Comparison of ENCODE assay signal across 28 cellular contexts in the genomic region with DNA sequence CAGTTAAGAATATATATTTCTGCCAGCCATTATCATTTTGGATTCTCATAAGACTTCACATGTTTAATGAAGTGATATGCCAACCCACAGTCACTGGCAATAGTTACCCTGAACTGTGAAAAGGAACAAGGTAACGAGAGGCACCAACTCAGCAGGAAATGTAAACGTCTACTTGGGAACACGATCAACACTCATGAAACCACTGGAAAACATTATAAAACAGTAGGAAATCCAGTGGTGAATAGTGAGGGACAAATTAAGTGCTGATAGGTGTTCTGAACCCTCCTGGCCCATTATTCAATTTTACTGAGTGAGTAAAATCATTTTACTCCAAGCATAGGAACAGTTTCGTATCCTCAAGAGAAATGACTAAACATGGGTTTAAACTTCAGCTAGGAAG.
"Had no signal": no experiment of that assay in that cellular context is flagged by ENCODE, and none has a peak within 500 bp of the region (broad histone marks: within the 10 kb centered on the region; RNA-seq: fewer than 3 reads in every experiment).

No MANE protein-coding gene starts in this region.

- H3K27me3 Mint-ChIP-seq: stimulated activated memory B cell treated with anti-CD40 and anti-IgM and Interleukin-4, amounts not matched to agents 10 μg/mL and 1 μg/mL and 100 μg/mL, for 72 hours; stimulated activated naive B cell treated with anti-CD40 and anti-IgM and Interleukin-4, amounts not matched to agents 10 μg/mL and 1 μg/mL and 100 μg/mL, for 72 hours; stimulated activated naive CD8-positive, alpha-beta T cell treated with anti-CD3 and anti-CD28 coated beads, Interleukin-15, amount 100 ng/mL, for 72 hours; stimulated activated naive CD8-positive, alpha-beta T cell treated with anti-CD3 and anti-CD28 coated beads, Interleukin-15, Interleukin-2, amounts not matched to agents 100 ng/mL and 50 ng/mL, for 24 hours; type B pancreatic cell had no signal

- H3K9me3 ChIP-seq: stomach, suprapubic skin, testis, thoracic aorta, thyroid gland, tibial artery, tibial nerve, transverse colon, upper lobe of left lung, upper lobe of right lung, uterus, vagina had no signal

- FAIRE-seq: urothelium cell line had no signal

- H3K4me3 ChIP-seq: stomach, suprapubic skin, testis, thoracic aorta, thyroid gland, tibial artery, tibial nerve, transverse colon, upper lobe of left lung, upper lobe of right lung, uterus, vagina had no signal

- H3K27ac ChIP-seq: stomach, suprapubic skin, testis, thoracic aorta, thyroid gland, tibial artery, tibial nerve, transverse colon, upper lobe of left lung, upper lobe of right lung, uterus, vagina had no signal

- H3K9me3 Mint-ChIP-seq: stimulated activated effector memory CD8-positive, alpha-beta T cell treated with anti-CD3 and anti-CD28 coated beads, Interleukin-12 subunit alpha, Interleukin-12 subunit beta, amount 100 ng/mL, for 72 hours; stimulated activated memory B cell treated with anti-CD40 and anti-IgM and Interleukin-4, amounts not matched to agents 10 μg/mL and 1 μg/mL and 100 μg/mL, for 72 hours; stimulated activated naive B cell treated with anti-CD40 and anti-IgM and Interleukin-4, amounts not matched to agents 10 μg/mL and 1 μg/mL and 100 μg/mL, for 72 hours; stimulated activated naive CD8-positive, alpha-beta T cell treated with anti-CD3 and anti-CD28 coated beads, Interleukin-15, amount 100 ng/mL, for 72 hours; stimulated activated naive CD8-positive, alpha-beta T cell treated with anti-CD3 and anti-CD28 coated beads, Interleukin-15, Interleukin-2, amounts not matched to agents 100 ng/mL and 50 ng/mL, for 24 hours; type B pancreatic cell had no signal

- H3K27me3 ChIP-seq: stomach, suprapubic skin, testis, thyroid gland, tibial artery, tibial nerve, transverse colon, upper lobe of left lung, upper lobe of right lung, uterus, vagina had no signal

- H3K36me3 Mint-ChIP-seq: stimulated activated effector memory CD8-positive, alpha-beta T cell treated with anti-CD3 and anti-CD28 coated beads, Interleukin-12 subunit alpha, Interleukin-12 subunit beta, amount 100 ng/mL, for 72 hours; stimulated activated memory B cell treated with anti-CD40 and anti-IgM and Interleukin-4, amounts not matched to agents 10 μg/mL and 1 μg/mL and 100 μg/mL, for 72 hours; stimulated activated naive B cell treated with anti-CD40 and anti-IgM and Interleukin-4, amounts not matched to agents 10 μg/mL and 1 μg/mL and 100 μg/mL, for 72 hours; type B pancreatic cell had no signal

- H3K27ac Mint-ChIP-seq: stimulated activated effector memory CD8-positive, alpha-beta T cell treated with anti-CD3 and anti-CD28 coated beads, Interleukin-12 subunit alpha, Interleukin-12 subunit beta, amount 100 ng/mL, for 72 hours; stimulated activated memory B cell treated with anti-CD40 and anti-IgM and Interleukin-4, amounts not matched to agents 10 μg/mL and 1 μg/mL and 100 μg/mL, for 72 hours; stimulated activated naive B cell treated with anti-CD40 and anti-IgM and Interleukin-4, amounts not matched to agents 10 μg/mL and 1 μg/mL and 100 μg/mL, for 72 hours; stimulated activated naive CD8-positive, alpha-beta T cell treated with anti-CD3 and anti-CD28 coated beads, Interleukin-15, amount 100 ng/mL, for 72 hours; stimulated activated naive CD8-positive, alpha-beta T cell treated with anti-CD3 and anti-CD28 coated beads, Interleukin-15, Interleukin-2, amounts not matched to agents 100 ng/mL and 50 ng/mL, for 24 hours; type B pancreatic cell had no signal

- H3K4me3 Mint-ChIP-seq: stimulated activated effector memory CD8-positive, alpha-beta T cell treated with anti-CD3 and anti-CD28 coated beads, Interleukin-12 subunit alpha, Interleukin-12 subunit beta, amount 100 ng/mL, for 72 hours; stimulated activated memory B cell treated with anti-CD40 and anti-IgM and Interleukin-4, amounts not matched to agents 10 μg/mL and 1 μg/mL and 100 μg/mL, for 72 hours; stimulated activated naive B cell treated with anti-CD40 and anti-IgM and Interleukin-4, amounts not matched to agents 10 μg/mL and 1 μg/mL and 100 μg/mL, for 72 hours; stimulated activated naive CD8-positive, alpha-beta T cell treated with anti-CD3 and anti-CD28 coated beads, Interleukin-15, amount 100 ng/mL, for 72 hours; stimulated activated naive CD8-positive, alpha-beta T cell treated with anti-CD3 and anti-CD28 coated beads, Interleukin-15, Interleukin-2, amounts not matched to agents 100 ng/mL and 50 ng/mL, for 24 hours; type B pancreatic cell had no signal

- DNase-seq: stimulated activated CD4-positive, alpha-beta T cell treated with anti-CD3 and anti-CD28 coated beads, Interleukin-2, amount 100 ng/mL, for 48 hours; stimulated activated CD4-positive, alpha-beta T cell treated with anti-CD3 and anti-CD28 coated beads, Interleukin-4, amount 100 ng/mL, for 1 hour; stimulated activated CD4-positive, alpha-beta T cell treated with anti-CD3 and anti-CD28 coated beads, Interleukin-4, amount 100 ng/mL, for 24 hours; stimulated activated CD4-positive, alpha-beta T cell treated with anti-CD3 and anti-CD28 coated beads, Interleukin-4, amount 100 ng/mL, for 4 hours; stimulated activated CD8-positive, alpha-beta memory T cell treated with anti-CD3 and anti-CD28 coated beads, Interleukin-4, amount 100 ng/mL, for 48 hours; stimulated activated naive B cell treated with anti-CD40 and anti-IgM and Interleukin-4, amounts not matched to agents 10 μg/mL and 1 μg/mL and 100 μg/mL, for 72 hours; stimulated activated naive CD4-positive, alpha-beta T cell; stimulated activated naive CD4-positive, alpha-beta T cell treated with Interleukin-2 at 50 U/mL for 16 hours; stimulated activated naive CD8-positive, alpha-beta T cell treated with anti-CD3 and anti-CD28 coated beads, Interleukin-15, amount 100 ng/mL, for 72 hours; stimulated activated naive CD8-positive, alpha-beta T cell treated with anti-CD3 and anti-CD28 coated beads, Interleukin-15, Interleukin-2, amounts not matched to agents 100 U/mL and 50 U/mL, for 24 hours; stomach; substantia nigra; testis; thyroid gland; tibial artery; transverse colon; upper lobe of left lung; upper lobe of right lung; uterus had no signal

- ATAC-seq: stimulated activated effector memory CD8-positive, alpha-beta T cell treated with anti-CD3 and anti-CD28 coated beads, Interleukin-12 subunit alpha, Interleukin-12 subunit beta, amount 100 ng/mL, for 72 hours; stimulated activated memory B cell treated with anti-CD40 and anti-IgM and Interleukin-4, amounts not matched to agents 10 μg/mL and 1 μg/mL and 100 μg/mL, for 72 hours; stimulated activated naive B cell treated with anti-CD40 and anti-IgM and Interleukin-4, amounts not matched to agents 10 μg/mL and 1 μg/mL and 100 μg/mL, for 72 hours; stimulated activated naive CD8-positive, alpha-beta T cell treated with anti-CD3 and anti-CD28 coated beads, Interleukin-15, amount 100 ng/mL, for 72 hours; stimulated activated naive CD8-positive, alpha-beta T cell treated with anti-CD3 and anti-CD28 coated beads, Interleukin-15, Interleukin-2, amounts not matched to agents 100 U/mL and 50 U/mL, for 24 hours; upper lobe of right lung had no signal

- H3K36me3 ChIP-seq: suprapubic skin, thoracic aorta, thyroid gland, tibial artery, tibial nerve, transverse colon, upper lobe of right lung, uterus, vagina had no signal

- H3K4me1 ChIP-seq: testis, uterus, vagina had no signal
